19 cellular contexts compared by ENCODE assay signal in genomic region chr12:49767333-49767732, GRCh38. TPM values are rescaled to one million over a fixed set of nuclear protein-coding genes. Genes with fewer than 3 reads are reported as not detected.
DNase-seq lines count a peak whose midpoint lies in the region; ATAC-seq and TF ChIP-seq lines count a peak whose summit lies in the region.
"Had no signal": no experiment of that assay in that cellular context is flagged by ENCODE, and none has a peak within 500 bp of the region (broad histone marks: within the 10 kb centered on the region; RNA-seq: fewer than 3 reads in every experiment).

No MANE protein-coding gene starts in this region.

- intact Hi-C loops in natural killer cell (cut with micrococcal nuclease): no loop called here
- intact Hi-C loops in heart right ventricle (cut with DNase I): no loop called here

- peaks cover 28 to 31% of the 10 kb centered on the region in 2 donors for H3K4me1 Mint-ChIP-seq in natural killer cell
- H3K4me1 Mint-ChIP-seq in natural killer cell treated with Interleukin-12 subunit alpha and Interleukin-12 subunit beta and Interleukin-15 and Interleukin-18, amount 100 ng/mL, for 72 hours (ENCODE audit: low read depth in 2 of 2): peaks cover 26 to 27% of the 10 kb centered on the region in 2 donors
- no peaks in the 10 kb centered on the region for H3K4me1 Mint-ChIP-seq in endodermal cell
- H3K4me1 Mint-ChIP-seq: neural crest cell had no signal

- H3K36me3 ChIP-seq in endodermal cell (ENCODE audit: control insufficient read depth, insufficient read depth, low read length): peaks cover 28% of the 10 kb centered on the region
- peaks cover 0 to 36% (median 24%) of the 10 kb centered on the region in 9 donors for H3K36me3 ChIP-seq in heart right ventricle

- DNase-seq in natural killer cell: no peak
- DNase-seq in natural killer cell treated with Interleukin-12 subunit alpha and Interleukin-12 subunit beta and Interleukin-15 and Interleukin-18, amount 100 ng/mL, for 72 hours (ENCODE audit: low spot score): no peak
- DNase-seq in RKO (ENCODE audit: low spot score): peak; percentile 51
- peak; percentile 57 for DNase-seq in endodermal cell
- DNase-seq in caudate nucleus (lab: John Stamatoyannopoulos, UW): no peak
- DNase-seq in heart right ventricle: no peak
- DNase-seq in middle frontal gyrus (ENCODE audit: extremely low spot score, low spot score): no peak
- DNase-seq: activated CD4-positive, alpha-beta T cell treated with anti-CD3 and anti-CD28 coated beads for 1 hour; cerebellar nuclear complex; DND-41; gastrocnemius medialis; NCI-H187; NCI-H524; PC-9; T-helper 1 cell had no signal

- TF ChIP-seq CTCF in natural killer cell (IDR thresholded peaks at IDR 0.05): no peak
- TF ChIP-seq CTCF in endodermal cell (conservative IDR thresholded peaks at IDR 0.05): peak; percentile 15
- TF ChIP-seq CTCF in heart right ventricle (IDR thresholded peaks at IDR 0.05): no peak

- WGBS in endodermal cell (ENCODE audit: insufficient coverage in 1 of 2, insufficient read length in 1 of 2), 2 experiments: 90 to 92% methylated on average over 4 of the region's 4 CpGs
- 80 to 83% methylated on average over 4 of the region's 4 CpGs for WGBS in heart right ventricle, 2 donors

- H3K4me3 ChIP-seq in endodermal cell (ENCODE audit: low read length) (no peak overlapping the region), heart right ventricle (no peak overlapping the region)
- H3K4me3 ChIP-seq: adrenal gland, gastrocnemius medialis, PC-9, suprapubic skin had no signal

- H3K27me3 ChIP-seq in endodermal cell (ENCODE audit: control insufficient read depth, insufficient read depth, low read length, poor library complexity, severe bottlenecking) (no peaks in the 10 kb centered on the region), heart right ventricle (no peaks in the 10 kb centered on the region)
- H3K27me3 ChIP-seq: adrenal gland, gastrocnemius medialis, suprapubic skin had no signal

- H3K36me3 Mint-ChIP-seq in natural killer cell (no peaks in the 10 kb centered on the region), endodermal cell (ENCODE audit: low read depth) (peaks cover 28% of the 10 kb centered on the region)
- peaks cover 10% of the 10 kb centered on the region for H3K36me3 Mint-ChIP-seq in natural killer cell treated with Interleukin-12 subunit alpha and Interleukin-12 subunit beta and Interleukin-15 and Interleukin-18, amount 100 ng/mL, for 72 hours

- no peak overlapping the region for H3K4me3 Mint-ChIP-seq in natural killer cell
- no peak overlapping the region for H3K4me3 Mint-ChIP-seq in natural killer cell treated with Interleukin-12 subunit alpha and Interleukin-12 subunit beta and Interleukin-15 and Interleukin-18, amount 100 ng/mL, for 72 hours
- H3K4me3 Mint-ChIP-seq in endodermal cell: no peak overlapping the region
- H3K4me3 Mint-ChIP-seq: neural crest cell had no signal

- ATAC-seq in natural killer cell: no peak
- ATAC-seq in natural killer cell treated with Interleukin-12 subunit alpha and Interleukin-12 subunit beta and Interleukin-15 and Interleukin-18, amount 100 ng/mL, for 72 hours: no peak
- no peak for ATAC-seq in HG03196 (IDR thresholded peaks at IDR 0.05; ENCODE audit: unreplicated experiment)
- ATAC-seq in heart right ventricle: no peak
- ATAC-seq: gastrocnemius medialis had no signal

- H3K27ac ChIP-seq in endodermal cell (ENCODE audit: low read depth, low read length) (peak overlapping the region; percentile 32), caudate nucleus (ENCODE audit: low read depth, low read length) (no peak overlapping the region), heart right ventricle (no peak overlapping the region)
- H3K27ac ChIP-seq: adrenal gland, gastrocnemius medialis, PC-9, suprapubic skin had no signal

- H3K9me3 ChIP-seq in endodermal cell (ENCODE audit: control insufficient read depth, low read length) (no peaks in the 10 kb centered on the region), heart right ventricle (no peaks in the 10 kb centered on the region)
- H3K9me3 ChIP-seq: adrenal gland, gastrocnemius medialis, suprapubic skin had no signal

- H3K4me1 ChIP-seq in endodermal cell (ENCODE audit: control insufficient read depth, insufficient read depth, low read length): no peaks in the 10 kb centered on the region
- peaks cover 0 to 23% (median 9%) of the 10 kb centered on the region in 9 donors for H3K4me1 ChIP-seq in heart right ventricle
- H3K4me1 ChIP-seq: gastrocnemius medialis, suprapubic skin had no signal

- H3K9me3 Mint-ChIP-seq in natural killer cell (no peaks in the 10 kb centered on the region), endodermal cell (no peaks in the 10 kb centered on the region)
- no peaks in the 10 kb centered on the region for H3K9me3 Mint-ChIP-seq in natural killer cell treated with Interleukin-12 subunit alpha and Interleukin-12 subunit beta and Interleukin-15 and Interleukin-18, amount 100 ng/mL, for 72 hours
- H3K9me3 Mint-ChIP-seq: neural crest cell had no signal

- H3K9ac ChIP-seq in endodermal cell (ENCODE audit: extremely low read depth, low read length, poor library complexity, severe bottlenecking): no peak overlapping the region

- H3K27me3 Mint-ChIP-seq in natural killer cell (ENCODE audit: low read depth in 2 of 2): no peaks in the 10 kb centered on the region
- H3K27me3 Mint-ChIP-seq in natural killer cell treated with Interleukin-12 subunit alpha and Interleukin-12 subunit beta and Interleukin-15 and Interleukin-18, amount 100 ng/mL, for 72 hours: no peaks in the 10 kb centered on the region
- H3K27me3 Mint-ChIP-seq in endodermal cell (ENCODE audit: insufficient read depth): no peaks in the 10 kb centered on the region

- peak overlapping the region; percentile 7 to 84 for H3K27ac Mint-ChIP-seq in natural killer cell
- H3K27ac Mint-ChIP-seq in natural killer cell treated with Interleukin-12 subunit alpha and Interleukin-12 subunit beta and Interleukin-15 and Interleukin-18, amount 100 ng/mL, for 72 hours: no peak overlapping the region
- H3K27ac Mint-ChIP-seq in endodermal cell: no peak overlapping the region

RNA-seq across cellular contexts. Expression of gene TMBIM6, which starts 26.0 kb away (rescaled TPM):
- 100 to 1,000 TPM; 326 to 375 (median 366) TPM for total RNA-seq in natural killer cell
- 100 to 1,000 TPM; 357 to 452 TPM for total RNA-seq in natural killer cell treated with Interleukin-12 subunit alpha and Interleukin-12 subunit beta and Interleukin-15 and Interleukin-18, amount 100 ng/mL, for 72 hours
- total RNA-seq in endodermal cell: 100 to 1,000 TPM; 426 to 455 TPM
- 396 TPM for polyA plus RNA-seq in endodermal cell (2013, experiment 1 of 2)
- polyA plus RNA-seq in endodermal cell (2013, experiment 2 of 2): 348 TPM
- 100 to 1,000 TPM; 174 to 322 (median 202) TPM for total RNA-seq in heart right ventricle
- polyA plus RNA-seq in heart right ventricle: 100 to 1,000 TPM; 110 to 260 TPM

Comparison
In these comparisons a context has a peak if more than half of its experiments do, and no peak if none do; other contexts are left out.
1. H3K27ac Mint-ChIP-seq: peak in natural killer cell (2 of 2); none in natural killer cell treated with Interleukin-12 subunit alpha and Interleukin-12 subunit beta and Interleukin-15 and Interleukin-18, amount 100 ng/mL, for 72 hours (0 of 2) and endodermal cell (single experiment).
2. DNase-seq: peak in RKO (single experiment) and endodermal cell (single experiment); none in natural killer cell (single experiment), natural killer cell treated with Interleukin-12 subunit alpha and Interleukin-12 subunit beta and Interleukin-15 and Interleukin-18, amount 100 ng/mL, for 72 hours (single experiment), caudate nucleus (0 of 61), heart right ventricle (0 of 2) and middle frontal gyrus (single experiment).